Comparison of ENCODE assay signal across 2 cellular contexts in genomic region chr4:189828298-189828697, GRCh38.
TF ChIP-seq lines count a peak whose summit lies in the region.

No MANE protein-coding gene starts in this region.

TF ChIP-seq in H1, 55 proteins besides CTCF, POLR2A, EP300 and RAD21:
- no peak for TF ChIP-seq SIN3A (conservative IDR thresholded peaks at IDR 0.05 in 1 of 2, IDR thresholded peaks at IDR 0.05 in 1 of 2; ENCODE audit: low read depth in 1 of 2, low read length in 2 of 2)

TF ChIP-seq in WTC11, 78 proteins besides CTCF, POLR2A, EP300 and RAD21:
- TF ChIP-seq SOX15 (CRISPR knock-in tag; IDR thresholded peaks at IDR 0.05) (no peak), GRHL2 (CRISPR knock-in tag; IDR thresholded peaks at IDR 0.05; ENCODE audit: insufficient replicate concordance, severe bottlenecking) (no peak), CREB1 (CRISPR knock-in tag; IDR thresholded peaks at IDR 0.05) (no peak), USF2 (CRISPR knock-in tag; IDR thresholded peaks at IDR 0.05) (no peak), AR (CRISPR knock-in tag; IDR thresholded peaks at IDR 0.05) (no peak), ZNF281 (CRISPR knock-in tag; IDR thresholded peaks at IDR 0.05) (no peak), TCF7 (CRISPR knock-in tag; IDR thresholded peaks at IDR 0.05; ENCODE audit: low read depth) (no peak), TEAD4 (CRISPR knock-in tag; IDR thresholded peaks at IDR 0.05) (no peak), ELF4 (CRISPR knock-in tag; IDR thresholded peaks at IDR 0.05; ENCODE audit: low read depth) (no peak), PRDM15 (CRISPR knock-in tag; IDR thresholded peaks at IDR 0.05) (no peak), ZMAT4 (CRISPR knock-in tag; IDR thresholded peaks at IDR 0.05) (no peak), SP1 (CRISPR knock-in tag; conservative IDR thresholded peaks at IDR 0.05) (no peak), EMX1 (CRISPR knock-in tag; IDR thresholded peaks at IDR 0.05) (no peak), CBFB (CRISPR knock-in tag; IDR thresholded peaks at IDR 0.05; ENCODE audit: low read depth) (no peak), MLX (CRISPR knock-in tag; IDR thresholded peaks at IDR 0.05) (no peak), E2F4 (CRISPR knock-in tag; IDR thresholded peaks at IDR 0.05; ENCODE audit: borderline replicate concordance, low read depth) (no peak)
- TF ChIP-seq, protein P1, sequence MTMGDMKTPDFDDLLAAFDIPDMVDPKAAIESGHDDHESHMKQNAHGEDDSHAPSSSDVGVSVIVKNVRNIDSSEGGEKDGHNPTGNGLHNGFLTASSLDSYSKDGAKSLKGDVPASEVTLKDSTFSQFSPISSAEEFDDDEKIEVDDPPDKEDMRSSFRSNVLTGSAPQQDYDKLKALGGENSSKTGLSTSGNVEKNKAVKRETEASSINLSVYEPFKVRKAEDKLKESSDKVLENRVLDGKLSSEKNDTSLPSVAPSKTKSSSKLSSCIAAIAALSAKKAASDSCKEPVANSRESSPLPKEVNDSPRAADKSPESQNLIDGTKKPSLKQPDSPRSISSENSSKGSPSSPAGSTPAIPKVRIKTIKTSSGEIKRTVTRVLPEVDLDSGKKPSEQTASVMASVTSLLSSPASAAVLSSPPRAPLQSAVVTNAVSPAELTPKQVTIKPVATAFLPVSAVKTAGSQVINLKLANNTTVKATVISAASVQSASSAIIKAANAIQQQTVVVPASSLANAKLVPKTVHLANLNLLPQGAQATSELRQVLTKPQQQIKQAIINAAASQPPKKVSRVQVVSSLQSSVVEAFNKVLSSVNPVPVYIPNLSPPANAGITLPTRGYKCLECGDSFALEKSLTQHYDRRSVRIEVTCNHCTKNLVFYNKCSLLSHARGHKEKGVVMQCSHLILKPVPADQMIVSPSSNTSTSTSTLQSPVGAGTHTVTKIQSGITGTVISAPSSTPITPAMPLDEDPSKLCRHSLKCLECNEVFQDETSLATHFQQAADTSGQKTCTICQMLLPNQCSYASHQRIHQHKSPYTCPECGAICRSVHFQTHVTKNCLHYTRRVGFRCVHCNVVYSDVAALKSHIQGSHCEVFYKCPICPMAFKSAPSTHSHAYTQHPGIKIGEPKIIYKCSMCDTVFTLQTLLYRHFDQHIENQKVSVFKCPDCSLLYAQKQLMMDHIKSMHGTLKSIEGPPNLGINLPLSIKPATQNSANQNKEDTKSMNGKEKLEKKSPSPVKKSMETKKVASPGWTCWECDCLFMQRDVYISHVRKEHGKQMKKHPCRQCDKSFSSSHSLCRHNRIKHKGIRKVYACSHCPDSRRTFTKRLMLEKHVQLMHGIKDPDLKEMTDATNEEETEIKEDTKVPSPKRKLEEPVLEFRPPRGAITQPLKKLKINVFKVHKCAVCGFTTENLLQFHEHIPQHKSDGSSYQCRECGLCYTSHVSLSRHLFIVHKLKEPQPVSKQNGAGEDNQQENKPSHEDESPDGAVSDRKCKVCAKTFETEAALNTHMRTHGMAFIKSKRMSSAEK (CRISPR knock-in tag; IDR thresholded peaks at IDR 0.05; ENCODE audit: borderline replicate concordance), result no peak
- TF ChIP-seq, protein P2, sequence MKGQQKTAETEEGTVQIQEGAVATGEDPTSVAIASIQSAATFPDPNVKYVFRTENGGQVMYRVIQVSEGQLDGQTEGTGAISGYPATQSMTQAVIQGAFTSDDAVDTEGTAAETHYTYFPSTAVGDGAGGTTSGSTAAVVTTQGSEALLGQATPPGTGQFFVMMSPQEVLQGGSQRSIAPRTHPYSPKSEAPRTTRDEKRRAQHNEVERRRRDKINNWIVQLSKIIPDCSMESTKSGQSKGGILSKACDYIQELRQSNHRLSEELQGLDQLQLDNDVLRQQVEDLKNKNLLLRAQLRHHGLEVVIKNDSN (CRISPR knock-in tag; IDR thresholded peaks at IDR 0.05), result no peak
- TF ChIP-seq, protein P3, sequence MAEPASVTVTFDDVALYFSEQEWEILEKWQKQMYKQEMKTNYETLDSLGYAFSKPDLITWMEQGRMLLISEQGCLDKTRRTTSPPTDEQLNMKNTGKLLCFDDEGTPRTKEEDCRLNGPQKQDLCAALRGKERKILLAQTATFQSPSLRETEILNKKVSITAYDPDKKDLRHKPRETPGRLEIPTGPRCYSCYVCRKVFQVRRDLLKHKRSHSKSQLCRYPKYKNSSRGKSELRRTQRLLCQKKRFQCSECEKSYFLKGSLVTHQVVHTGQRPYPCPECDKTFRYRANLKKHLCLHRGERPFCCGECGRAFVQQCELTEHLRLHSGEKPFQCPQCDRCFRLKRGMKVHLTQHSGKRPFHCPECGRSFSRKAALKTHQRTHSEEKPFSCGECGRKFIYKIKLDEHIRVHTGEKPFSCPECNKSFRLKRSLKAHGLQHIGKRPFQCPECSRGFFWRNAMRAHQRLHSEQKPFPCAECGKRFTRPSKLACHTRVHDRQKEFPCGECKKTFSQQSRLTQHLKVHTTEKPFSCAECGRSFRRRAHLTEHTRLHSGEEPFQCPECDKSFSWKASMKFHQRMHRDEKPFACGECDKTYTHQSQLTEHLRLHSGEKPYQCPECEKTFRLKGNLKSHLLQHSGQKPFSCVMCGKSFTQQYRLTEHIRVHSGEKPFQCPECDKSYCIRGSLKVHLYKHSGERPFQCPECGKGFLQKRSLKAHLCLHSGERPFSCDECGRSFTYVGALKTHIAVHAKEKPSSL (CRISPR knock-in tag; conservative IDR thresholded peaks at IDR 0.05), result no peak
TF ChIP-seq in WTC11: peak in this region for 0.
